ENCODE assay signal across 21 cellular contexts in genomic region chr4:105373324-105373723, GRCh38.
A peak's percentile ranks its signal among the peaks of the same experiment; 100 is the strongest.
DNase-seq lines count a peak whose midpoint lies in the region; ATAC-seq, FAIRE-seq and TF ChIP-seq lines count a peak whose summit lies in the region.
"Had no signal": no experiment of that assay in that cellular context is flagged by ENCODE, and none has a peak within 500 bp of the region (broad histone marks: within the 10 kb centered on the region; RNA-seq: fewer than 3 reads in every experiment).

No MANE protein-coding gene starts in this region.

- no peak overlapping the region for H3K4me3 ChIP-seq in right atrium auricular region
- H3K4me3 ChIP-seq: A549; BLaER1 treated with 17β-estradiol and CSF1 and Interleukin-3, amounts not matched to agents 10 nM and 100 nM had no signal

- no peaks in the 10 kb centered on the region for H3K27me3 ChIP-seq in right atrium auricular region
- H3K27me3 ChIP-seq: BLaER1 treated with 17β-estradiol and CSF1 and Interleukin-3, amounts not matched to agents 10 nM and 100 nM had no signal

- peaks cover 0 to 16% of the 10 kb centered on the region in 2 donors for H3K4me1 ChIP-seq in right atrium auricular region
- H3K4me1 ChIP-seq: A549; BLaER1 treated with 17β-estradiol and CSF1 and Interleukin-3, amounts not matched to agents 10 nM and 100 nM; Caco-2 had no signal

- H3K27ac ChIP-seq in right atrium auricular region, result no peak overlapping the region
- H3K27ac ChIP-seq: 22Rv1; A549; BLaER1 treated with 17β-estradiol and CSF1 and Interleukin-3, amounts not matched to agents 10 nM and 100 nM; C4-2B had no signal

- FAIRE-seq in islet of Langerhans (lab: Jason Lieb, UNC), result peak; percentile 86
- FAIRE-seq: A549, D721Med, GM12891, GM19239 had no signal

- ATAC-seq in Right ventricle myocardium superior (ENCODE audit: poor library complexity) (peak; percentile 58), left ventricle myocardium superior (peak; percentile 47)
- ATAC-seq: A549; CD8-positive, alpha-beta T cell had no signal

- no peak for TF ChIP-seq CTCF in right atrium auricular region (IDR thresholded peaks at IDR 0.05)

- peaks cover 14% of the 10 kb centered on the region for H3K36me3 ChIP-seq in right atrium auricular region

- DNase-seq in Right ventricle myocardium superior (no peak), right atrium auricular region (ENCODE audit: low spot score) (no peak), left ventricle myocardium superior (no peak), cardiac septum (ENCODE audit: low spot score) (no peak), pons (ENCODE audit: low spot score) (no peak)
- no peak for DNase-seq in stimulated activated CD8-positive, alpha-beta memory T cell treated with anti-CD3 and anti-CD28 coated beads, Interleukin-4, amount 100 ng/mL, for 48 hours
- DNase-seq: AML-193; Caco-2; Calu3; CD4-positive, alpha-beta T cell; CD8-positive, alpha-beta T cell; DMS79 treated with DMSO at 0.1 percent for 48 hours; GF-D8 had no signal

- intact Hi-C loops in Right ventricle myocardium superior (cut with DNase I), result no loop called here
- intact Hi-C loops in left ventricle myocardium superior (cut with micrococcal nuclease), result loop anchor here (10.0 kb wide), 1 partner anchor 91 kb away; no protein-coding TSS in a partner anchor
- intact Hi-C loops in cardiac septum (cut with DNase I), result loop anchor here (10.0 kb wide), 1 partner anchor 229 kb away; the partner anchor contains the start of gene TET2

- no peaks in the 10 kb centered on the region for H3K9me3 ChIP-seq in right atrium auricular region
- H3K9me3 ChIP-seq: A549, Caco-2 had no signal
